In genomic region chr18:7567487-7568425, GRCh38 we compare ENCODE assay signal across 8 cellular contexts. TPM values are rescaled to one million over a fixed set of nuclear protein-coding genes. Genes with fewer than 3 reads are reported as not detected.
DNase-seq lines count a peak whose midpoint lies in the region; ATAC-seq and TF ChIP-seq lines count a peak whose summit lies in the region.

No MANE protein-coding gene starts in this region.

- H3K27me3 ChIP-seq in fibroblast of lung (ENCODE audit: control insufficient read depth, insufficient read depth, low read length) (no peaks in the 10 kb centered on the region), mucosa of stomach (ENCODE audit: control insufficient read depth, insufficient read depth, low read length) (peaks cover 16% of the 10 kb centered on the region), A673 (replicated peaks; ENCODE audit: insufficient read depth, low read depth, low read length, poor library complexity) (peaks cover 12% of the 10 kb centered on the region)

- H3K79me2 ChIP-seq in fibroblast of lung (ENCODE audit: control insufficient read depth, insufficient read depth, low read length) = peaks cover 10% of the 10 kb centered on the region

- H3K36me3 ChIP-seq in fibroblast of lung (ENCODE audit: control insufficient read depth, insufficient read depth, low read length) = no peaks in the 10 kb centered on the region
- H3K36me3 ChIP-seq in mucosa of stomach (ENCODE audit: control insufficient read depth, insufficient read depth, low read length) = no peaks in the 10 kb centered on the region
- no peaks in the 10 kb centered on the region for H3K36me3 ChIP-seq in A673 (ENCODE audit: insufficient read depth, low read length, poor library complexity, severe bottlenecking)

- H3K9ac ChIP-seq in fibroblast of lung (ENCODE audit: insufficient read depth, low read length) (peak overlapping the region; percentile 84), mucosa of stomach (ENCODE audit: low read length) (peak overlapping the region; percentile 70)

- no peaks in the 10 kb centered on the region for H3K9me3 ChIP-seq in fibroblast of lung (ENCODE audit: control insufficient read depth, insufficient read depth, low read depth, low read length)
- H3K9me3 ChIP-seq in mucosa of stomach (ENCODE audit: control insufficient read depth, low read length) = no peaks in the 10 kb centered on the region
- H3K9me3 ChIP-seq in A673 (ENCODE audit: low read depth, low read length, poor library complexity, severe bottlenecking) = no peaks in the 10 kb centered on the region

- H3K9me3 Mint-ChIP-seq in activated CD8-positive, alpha-beta T cell treated with anti-CD3 and anti-CD28 coated beads for 36 hours = no peaks in the 10 kb centered on the region

- H3K27me3 Mint-ChIP-seq in activated CD8-positive, alpha-beta T cell treated with anti-CD3 and anti-CD28 coated beads for 36 hours = peaks cover 43% of the 10 kb centered on the region

- BruUV-seq in A673 (replicated peaks; lab: Mats Ljungman, UMichigan) = no TSS peak

- H3K4me3 ChIP-seq in fibroblast of lung (replicated peaks in 1 of 4; ENCODE audit: control extremely low read depth in 1 of 4, insufficient read depth in 1 of 4, low read depth in 3 of 4, low read length in 4 of 4) = peak overlapping the region; percentile 64 to 79 (median 72)
- H3K4me3 ChIP-seq in mucosa of stomach (ENCODE audit: low read length) = peak overlapping the region; percentile 53
- H3K4me3 ChIP-seq in A673 (ENCODE audit: low read depth, low read length, poor library complexity, severe bottlenecking) = no peak overlapping the region

- H3K4me3 Mint-ChIP-seq in activated CD8-positive, alpha-beta T cell treated with anti-CD3 and anti-CD28 coated beads for 36 hours = no peak overlapping the region

- peaks cover 3% of the 10 kb centered on the region for H3K4me1 ChIP-seq in fibroblast of lung (ENCODE audit: control insufficient read depth, extremely low read depth, insufficient read depth, low read length)
- peaks cover 3% of the 10 kb centered on the region for H3K4me1 ChIP-seq in mucosa of stomach (ENCODE audit: control insufficient read depth, insufficient read depth, low read length)
- H3K4me1 ChIP-seq in A673 (ENCODE audit: insufficient read depth, low read length, poor library complexity, severe bottlenecking) = no peaks in the 10 kb centered on the region

- H3K4me2 ChIP-seq in fibroblast of lung (ENCODE audit: extremely low read depth, insufficient read depth, low read length) = peak overlapping the region; percentile 92

- intact Hi-C loops in activated CD8-positive, alpha-beta T cell treated with anti-CD3 and anti-CD28 coated beads for 36 hours (cut with micrococcal nuclease) = no loop called here
- intact Hi-C loops in A673 (cut with micrococcal nuclease; ENCODE audit: unreplicated experiment) = no loop called here

- H3K27ac ChIP-seq in fibroblast of lung (ENCODE audit: insufficient read depth, low read length) (peak overlapping the region; percentile 80), A673 (ENCODE audit: low read depth, low read length, poor library complexity, severe bottlenecking) (no peak overlapping the region)

- POLR2A ChIA-PET in activated CD8-positive, alpha-beta T cell treated with anti-CD3 and anti-CD28 coated beads for 36 hours (lab: Charles Lee) = interaction anchor here (1.0 kb wide), 1 partner anchor 12 kb away, joined by 4 read pairs; no protein-coding TSS in a partner anchor
- POLR2A ChIA-PET in A673 (lab: Charles Lee; ENCODE audit: low non-redundant PET) = no interaction called here

- H3K4me1 Mint-ChIP-seq in activated CD8-positive, alpha-beta T cell treated with anti-CD3 and anti-CD28 coated beads for 36 hours (ENCODE audit: low read depth) = peaks cover 3% of the 10 kb centered on the region

- no peaks in the 10 kb centered on the region for H3K36me3 Mint-ChIP-seq in activated CD8-positive, alpha-beta T cell treated with anti-CD3 and anti-CD28 coated beads for 36 hours (ENCODE audit: low read depth)

- TF ChIP-seq CTCF in activated CD8-positive, alpha-beta T cell treated with anti-CD3 and anti-CD28 coated beads for 36 hours (IDR thresholded peaks at IDR 0.05) = no peak
- TF ChIP-seq CTCF in fibroblast of lung (conservative IDR thresholded peaks at IDR 0.05 in 1 of 2, IDR thresholded peaks at IDR 0.05 in 1 of 2; ENCODE audit: low read depth in 1 of 2, low read length in 2 of 2) (no peak), A673 (conservative IDR thresholded peaks at IDR 0.05; ENCODE audit: low read depth, low read length) (no peak)

- peak; percentile 2 for ATAC-seq in HG02763 (IDR thresholded peaks at IDR 0.05; ENCODE audit: unreplicated experiment)
- ATAC-seq in activated CD8-positive, alpha-beta T cell treated with anti-CD3 and anti-CD28 coated beads for 36 hours = no peak
- ATAC-seq in HG03095 (IDR thresholded peaks at IDR 0.05; ENCODE audit: unreplicated experiment) = no peak

- peak overlapping the region; percentile 71 for H2AFZ ChIP-seq in fibroblast of lung (ENCODE audit: low read length)

- no peaks in the 10 kb centered on the region for H4K20me1 ChIP-seq in fibroblast of lung (ENCODE audit: control insufficient read depth, extremely low read depth, insufficient read depth, low read length)

- H3K27ac Mint-ChIP-seq in activated CD8-positive, alpha-beta T cell treated with anti-CD3 and anti-CD28 coated beads for 36 hours = no peak overlapping the region

- CTCF ChIA-PET in activated CD8-positive, alpha-beta T cell treated with anti-CD3 and anti-CD28 coated beads for 36 hours (lab: Charles Lee) = interaction anchor here (0.8 to 1.5 kb wide), 7 partner anchors 9 to 343 kb away, joined by 3 to 5 read pairs (median 3); no protein-coding TSS in a partner anchor
- CTCF ChIA-PET in A673 (lab: Charles Lee) = no interaction called here

- peak; percentile 79 for DNase-seq in ELR (ENCODE audit: low read depth)
- DNase-seq in activated CD8-positive, alpha-beta T cell treated with anti-CD3 and anti-CD28 coated beads for 36 hours = peak; percentile 23
- DNase-seq in fibroblast of lung (ENCODE audit: low read depth in 2 of 2) = peak; percentile 65 to 77
- no peak for DNase-seq in A673 (ENCODE audit: low spot score)
- DNase-seq in NCI-H2081 treated with DMSO at 0.1 percent for 48 hours (lab: John Stamatoyannopoulos, UW) = no peak

RNA-seq across cellular contexts. Expression of gene PTPRM, which starts 0.6 kb away (rescaled TPM):
- total RNA-seq in activated CD8-positive, alpha-beta T cell treated with anti-CD3 and anti-CD28 coated beads for 36 hours = 1 to 10 TPM; 2.1 to 3.0 TPM
- total RNA-seq in fibroblast of lung = 42.9 and 87.0 TPM in 2 replicates
- 61.9 and 86.6 TPM in 2 replicates for polyA plus RNA-seq in fibroblast of lung
- 31.3 and 36.9 TPM in 2 replicates for polyA plus RNA-seq in fibroblast of lung (2012)
- 50.7 and 73.9 TPM in 2 replicates for polyA minus RNA-seq in fibroblast of lung (ENCODE audit: low replicate concordance)
- total RNA-seq in A673 (2021) = not detected in 2 replicates

Comparison
In these comparisons a context has a peak if more than half of its experiments do, and no peak if none do; other contexts are left out.
1. DNase-seq: peak in ELR (single experiment), activated CD8-positive, alpha-beta T cell treated with anti-CD3 and anti-CD28 coated beads for 36 hours (single experiment) and fibroblast of lung (2 of 2); none in A673 (single experiment) and NCI-H2081 treated with DMSO at 0.1 percent for 48 hours (single experiment).
2. RNA of gene PTPRM, which starts 0.6 kb away (total RNA-seq): 42.9 to 87.0 TPM in fibroblast of lung; 2.1 to 3.0 TPM in activated CD8-positive, alpha-beta T cell treated with anti-CD3 and anti-CD28 coated beads for 36 hours and not detected in A673; every median in the first group is over 10 times any median in the second.